ENCODE assay signal across 12 cellular contexts in the genomic region with DNA sequence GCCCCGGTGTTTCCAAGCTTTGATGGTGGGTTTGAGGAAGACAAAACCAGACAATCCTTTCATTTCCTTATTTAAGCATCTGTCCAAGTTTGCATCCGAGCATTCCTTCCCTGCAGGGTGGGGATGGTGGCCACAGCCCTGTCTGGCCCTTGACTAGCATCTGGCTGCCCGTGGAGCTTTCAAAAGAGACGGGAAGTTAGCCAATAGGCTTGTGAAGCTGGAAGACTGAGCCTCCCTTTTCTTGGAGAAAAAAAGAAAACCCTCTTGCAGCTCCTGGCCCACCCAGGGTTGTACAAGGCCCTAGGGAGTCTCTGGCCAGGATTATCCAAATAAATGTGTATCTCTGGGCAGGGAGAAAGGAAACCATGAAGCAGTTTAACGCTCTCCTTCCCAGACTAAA.
DNase-seq lines count a peak whose midpoint lies in the region; ATAC-seq and TF ChIP-seq lines count a peak whose summit lies in the region.
"Had no signal": no experiment of that assay in that cellular context is flagged by ENCODE, and none has a peak within 500 bp of the region (broad histone marks: within the 10 kb centered on the region; RNA-seq: fewer than 3 reads in every experiment).

No MANE protein-coding gene starts in this region.

- 0 out of 2 replicates have a peak, but pooled peaks cover 4% of the 10 kb centered on the region for H3K9me3 ChIP-seq in SJCRH30 (replicated peaks)
- H3K9me3 ChIP-seq: Peyer's patch had no signal

- H3K9me3 Mint-ChIP-seq in immature natural killer cell (no peaks in the 10 kb centered on the region), WTC11 (peaks cover 3% of the 10 kb centered on the region)

- POLR2A ChIA-PET in WTC11 (lab: Charles Lee) = no interaction called here

- H3K4me3 ChIP-seq in SJCRH30 (no peak overlapping the region), fibroblast of villous mesenchyme (ENCODE audit: low read depth, low read length) (no peak overlapping the region), skeletal muscle cell (ENCODE audit: low read depth, low read length) (no peak overlapping the region)
- H3K4me3 ChIP-seq: Peyer's patch had no signal

- in situ Hi-C loops in G401 (cut with HindIII; ENCODE audit: low sequenced_read_pairs) = no loop called here

- no peak for ATAC-seq in WTC11
- ATAC-seq: activated CD4-positive, CD25-positive, alpha-beta regulatory T cell treated with anti-CD3 and anti-CD28 coated beads, Interleukin-2, amount 50 U/mL, for 24 hours had no signal

- H3K36me3 ChIP-seq in SJCRH30 = no peaks in the 10 kb centered on the region

- no peak overlapping the region for H3K4me3 Mint-ChIP-seq in immature natural killer cell
- H3K4me3 Mint-ChIP-seq in WTC11 = no peak overlapping the region

- H3K4me1 Mint-ChIP-seq in immature natural killer cell (peaks cover 19 to 30% of the 10 kb centered on the region in 2 donors), WTC11 (peaks cover 11% of the 10 kb centered on the region)

- peaks cover 29% of the 10 kb centered on the region for H3K4me1 ChIP-seq in SJCRH30

- H3K27ac ChIP-seq in SJCRH30 = peak overlapping the region; percentile 8; the same call in 1 of the 2 replicates

- H3K27ac Mint-ChIP-seq in immature natural killer cell (no peak overlapping the region), WTC11 (no peak overlapping the region)

- CTCF ChIA-PET in WTC11 (lab: Charles Lee) = no interaction called here

- H3K36me3 Mint-ChIP-seq in immature natural killer cell = peaks cover 0 to 3% (median 0%) of the 10 kb centered on the region in 3 donors
- H3K36me3 Mint-ChIP-seq in WTC11 = no peaks in the 10 kb centered on the region

- TF ChIP-seq CTCF in fibroblast of villous mesenchyme (IDR thresholded peaks at IDR 0.05; ENCODE audit: insufficient read depth, low read depth, low read length) = no peak
- no peak for TF ChIP-seq CTCF in WTC11 (IDR thresholded peaks at IDR 0.05)

- DNase-seq in G401 (ENCODE audit: low spot score) (peak; percentile 49), SJCRH30 (peak; percentile 85 to 86), fibroblast of villous mesenchyme (ENCODE audit: low read depth) (peak; percentile 89), skeletal muscle cell (ENCODE audit: low read depth) (peak; percentile 70), immature natural killer cell (no peak), T1000 (lab: John Stamatoyannopoulos, UW) (no peak), WTC11 (ENCODE audit: low spot score) (no peak)
- DNase-seq in NK-92 treated with Interleukin-12 subunit alpha and Interleukin-12 subunit beta, amount 100 ng/mL, for 24 hours (lab: John Stamatoyannopoulos, UW) = no peak
- DNase-seq: GOT3; Peyer's patch; stimulated activated CD4-positive, alpha-beta T cell treated with anti-CD3 and anti-CD28 coated beads, Interleukin-4, amount 100 ng/mL, for 4 hours had no signal

- no peaks in the 10 kb centered on the region for H3K27me3 ChIP-seq in SJCRH30
- H3K27me3 ChIP-seq: Peyer's patch had no signal

- H3K27me3 Mint-ChIP-seq in immature natural killer cell (ENCODE audit: low read depth in 3 of 3) (peaks cover 0 to 3% (median 0%) of the 10 kb centered on the region in 3 donors), WTC11 (ENCODE audit: low read depth) (no peaks in the 10 kb centered on the region)

TF ChIP-seq in WTC11, 78 proteins besides CTCF, POLR2A, EP300 and RAD21:
- TF ChIP-seq, protein P1, sequence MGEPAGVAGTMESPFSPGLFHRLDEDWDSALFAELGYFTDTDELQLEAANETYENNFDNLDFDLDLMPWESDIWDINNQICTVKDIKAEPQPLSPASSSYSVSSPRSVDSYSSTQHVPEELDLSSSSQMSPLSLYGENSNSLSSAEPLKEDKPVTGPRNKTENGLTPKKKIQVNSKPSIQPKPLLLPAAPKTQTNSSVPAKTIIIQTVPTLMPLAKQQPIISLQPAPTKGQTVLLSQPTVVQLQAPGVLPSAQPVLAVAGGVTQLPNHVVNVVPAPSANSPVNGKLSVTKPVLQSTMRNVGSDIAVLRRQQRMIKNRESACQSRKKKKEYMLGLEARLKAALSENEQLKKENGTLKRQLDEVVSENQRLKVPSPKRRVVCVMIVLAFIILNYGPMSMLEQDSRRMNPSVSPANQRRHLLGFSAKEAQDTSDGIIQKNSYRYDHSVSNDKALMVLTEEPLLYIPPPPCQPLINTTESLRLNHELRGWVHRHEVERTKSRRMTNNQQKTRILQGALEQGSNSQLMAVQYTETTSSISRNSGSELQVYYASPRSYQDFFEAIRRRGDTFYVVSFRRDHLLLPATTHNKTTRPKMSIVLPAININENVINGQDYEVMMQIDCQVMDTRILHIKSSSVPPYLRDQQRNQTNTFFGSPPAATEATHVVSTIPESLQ (CRISPR knock-in tag; IDR thresholded peaks at IDR 0.05) = no peak
- TF ChIP-seq TEAD4 (CRISPR knock-in tag; IDR thresholded peaks at IDR 0.05) = no peak
- TF ChIP-seq, protein P2, sequence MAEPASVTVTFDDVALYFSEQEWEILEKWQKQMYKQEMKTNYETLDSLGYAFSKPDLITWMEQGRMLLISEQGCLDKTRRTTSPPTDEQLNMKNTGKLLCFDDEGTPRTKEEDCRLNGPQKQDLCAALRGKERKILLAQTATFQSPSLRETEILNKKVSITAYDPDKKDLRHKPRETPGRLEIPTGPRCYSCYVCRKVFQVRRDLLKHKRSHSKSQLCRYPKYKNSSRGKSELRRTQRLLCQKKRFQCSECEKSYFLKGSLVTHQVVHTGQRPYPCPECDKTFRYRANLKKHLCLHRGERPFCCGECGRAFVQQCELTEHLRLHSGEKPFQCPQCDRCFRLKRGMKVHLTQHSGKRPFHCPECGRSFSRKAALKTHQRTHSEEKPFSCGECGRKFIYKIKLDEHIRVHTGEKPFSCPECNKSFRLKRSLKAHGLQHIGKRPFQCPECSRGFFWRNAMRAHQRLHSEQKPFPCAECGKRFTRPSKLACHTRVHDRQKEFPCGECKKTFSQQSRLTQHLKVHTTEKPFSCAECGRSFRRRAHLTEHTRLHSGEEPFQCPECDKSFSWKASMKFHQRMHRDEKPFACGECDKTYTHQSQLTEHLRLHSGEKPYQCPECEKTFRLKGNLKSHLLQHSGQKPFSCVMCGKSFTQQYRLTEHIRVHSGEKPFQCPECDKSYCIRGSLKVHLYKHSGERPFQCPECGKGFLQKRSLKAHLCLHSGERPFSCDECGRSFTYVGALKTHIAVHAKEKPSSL (CRISPR knock-in tag; conservative IDR thresholded peaks at IDR 0.05) = no peak
- TF ChIP-seq ETV6 (CRISPR knock-in tag; IDR thresholded peaks at IDR 0.05) = no peak
- no peak for TF ChIP-seq NFYB (CRISPR knock-in tag; conservative IDR thresholded peaks at IDR 0.05; ENCODE audit: low read depth)

Comparison
In these comparisons a context has a peak if more than half of its experiments do, and no peak if none do; other contexts are left out.
1. DNase-seq: peak in G401 (single experiment), SJCRH30 (2 of 2), fibroblast of villous mesenchyme (single experiment) and skeletal muscle cell (single experiment); none in immature natural killer cell (0 of 3), T1000 (single experiment), NK-92 treated with Interleukin-12 subunit alpha and Interleukin-12 subunit beta, amount 100 ng/mL, for 24 hours (single experiment) and WTC11 (single experiment).